Comparison of ENCODE assay signal across 8 cellular contexts in the genomic region with DNA sequence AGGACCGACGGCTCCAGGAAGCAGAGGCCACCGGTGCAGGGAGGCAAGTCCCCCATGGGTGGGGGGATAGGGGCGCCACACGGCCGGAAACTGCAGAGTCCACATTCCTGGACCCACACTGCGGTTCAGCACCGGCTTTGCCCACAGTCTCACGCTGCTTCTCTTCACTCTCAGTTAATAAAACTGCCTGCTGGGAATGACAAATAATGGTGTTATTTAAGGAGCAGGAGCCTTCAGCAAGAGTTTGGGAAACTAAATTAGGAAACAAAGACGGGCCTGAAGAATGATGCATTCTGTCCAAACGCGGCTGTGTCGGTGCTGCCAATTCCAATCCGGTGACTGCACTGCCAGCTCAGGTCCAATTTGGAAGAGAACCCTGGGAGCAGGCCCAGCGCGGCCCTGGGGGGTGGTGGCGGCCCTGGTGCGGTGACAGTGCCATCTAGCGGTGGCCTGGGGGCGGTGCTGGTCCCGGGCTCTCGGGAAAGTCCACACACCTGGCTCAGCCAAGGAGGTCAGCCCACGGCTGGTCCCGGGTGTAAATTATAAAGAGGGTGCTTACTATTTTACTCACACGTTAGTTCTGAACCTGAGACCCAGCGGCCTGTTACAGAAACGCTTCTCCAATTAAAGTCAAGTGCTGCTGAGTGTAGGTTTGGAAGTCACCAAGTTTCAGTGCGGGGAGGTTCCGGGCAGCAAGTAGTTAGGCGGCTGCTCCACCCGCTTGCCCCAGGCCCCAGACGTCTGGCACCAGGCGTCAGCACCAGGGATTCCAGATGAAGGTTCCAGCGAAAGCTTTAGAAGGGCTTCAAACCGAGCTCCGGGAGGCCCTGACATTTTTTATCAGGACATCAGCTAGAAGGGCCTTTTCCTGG.
DNase-seq lines count a peak whose midpoint lies in the region; ATAC-seq, FAIRE-seq and TF ChIP-seq lines count a peak whose summit lies in the region.

No MANE protein-coding gene starts in this region.

- TF ChIP-seq RAD21 in HepG2 (CRISPR knock-in tag; IDR thresholded peaks at IDR 0.05) = peak; percentile 33; the same call in 1 of the 2 replicates

- no peaks in the 10 kb centered on the region for H4K20me1 ChIP-seq in GM23248 (ENCODE audit: insufficient read depth)
- no peaks in the 10 kb centered on the region for H4K20me1 ChIP-seq in Loucy (ENCODE audit: insufficient read depth, low read length, poor library complexity, severe bottlenecking)
- H4K20me1 ChIP-seq in HepG2 (ENCODE audit: insufficient read depth, low read length) = no peaks in the 10 kb centered on the region

- H3K9me2 ChIP-seq in GM23248 (ENCODE audit: insufficient read depth) = no peaks in the 10 kb centered on the region
- no peaks in the 10 kb centered on the region for H3K9me2 ChIP-seq in Loucy (replicated peaks; ENCODE audit: low read depth, low read length)

- peak overlapping the region; percentile 57 for H2AFZ ChIP-seq in GM23248
- no peak overlapping the region for H2AFZ ChIP-seq in Loucy (ENCODE audit: low read length)
- no peak overlapping the region for H2AFZ ChIP-seq in HepG2 (ENCODE audit: low read length)

- no peak for FAIRE-seq in HepG2 (lab: Jason Lieb, UNC)

- in situ Hi-C loops in GM23248 (cut with MboI) (no loop called here), HepG2 (cut with HindIII; ENCODE audit: extremely low pct_ligation_motif_present, low pct_unique_long_range_greater_than_20kb) (no loop called here)

- H3K27ac ChIP-seq in GM23248 (peak overlapping the region; percentile 92), HepG2 (ENCODE audit: extremely low read length, insufficient read depth, low read length) (no peak overlapping the region)

- H3K36me3 ChIP-seq in GM23248 (ENCODE audit: low read depth) (no peaks in the 10 kb centered on the region), Loucy (ENCODE audit: insufficient read depth, low read length) (no peaks in the 10 kb centered on the region), HepG2 (replicated peaks in 1 of 2; ENCODE audit: control insufficient read depth in 1 of 2, insufficient read depth in 2 of 2, low read length in 2 of 2) (no peaks in the 10 kb centered on the region)

- H3K79me2 ChIP-seq in GM23248 (ENCODE audit: insufficient read depth) (no peaks in the 10 kb centered on the region), Loucy (ENCODE audit: insufficient read depth, low read length) (no peaks in the 10 kb centered on the region), HepG2 (ENCODE audit: insufficient read depth, low read length) (no peaks in the 10 kb centered on the region)

- intact Hi-C loops in HepG2 (cut with micrococcal nuclease; ENCODE audit: unreplicated experiment) = loop anchor here (2.0 kb wide), 1 partner anchor 229 kb away; no protein-coding TSS in a partner anchor

- no peaks in the 10 kb centered on the region for H3K9me3 ChIP-seq in GM23248 (ENCODE audit: low read depth)
- no peaks in the 10 kb centered on the region for H3K9me3 ChIP-seq in Loucy (ENCODE audit: insufficient read depth, low read depth, low read length)
- H3K9me3 ChIP-seq in HepG2 (ENCODE audit: low read length) = no peaks in the 10 kb centered on the region

- TF ChIP-seq EP300 in HepG2 (IDR thresholded peaks at IDR 0.05; ENCODE audit: low read depth in 2 of 2, low read length in 2 of 2) (no peak), HepG2 (CRISPR knock-in tag; IDR thresholded peaks at IDR 0.05; ENCODE audit: borderline replicate concordance) (no peak)

- no peaks in the 10 kb centered on the region for H3K27me3 ChIP-seq in GM23248 (replicated peaks; ENCODE audit: insufficient read depth)
- H3K27me3 ChIP-seq in Loucy (ENCODE audit: insufficient read depth, low read length, poor library complexity, severe bottlenecking) = no peaks in the 10 kb centered on the region
- H3K27me3 ChIP-seq in HepG2 (ENCODE audit: control insufficient read depth in 1 of 2, insufficient read depth in 2 of 2, low read length in 2 of 2) = peaks cover 5 to 48% of the 10 kb centered on the region in 2 experiments; a peak in 4 of 5 replicates

- TF ChIP-seq CTCF in Loucy (conservative IDR thresholded peaks at IDR 0.05; ENCODE audit: low read length) (peak; percentile 95), choroid plexus epithelial cell (conservative IDR thresholded peaks at IDR 0.05; ENCODE audit: low read depth, low read length) (peak; percentile 98), HepG2 (CRISPR knock-in tag; IDR thresholded peaks at IDR 0.05) (peak; percentile 92)

- H3F3A ChIP-seq in GM23248 (ENCODE audit: insufficient read depth) = 0 out of 2 replicates have a peak, but pooled peaks cover 8% of the 10 kb centered on the region
- no peaks in the 10 kb centered on the region for H3F3A ChIP-seq in Loucy (ENCODE audit: low read depth)

- H3K9ac ChIP-seq in GM23248 (peak overlapping the region; percentile 74), Loucy (ENCODE audit: low read depth, low read length, poor library complexity, severe bottlenecking) (no peak overlapping the region), HepG2 (ENCODE audit: insufficient read depth, low read depth, low read length) (no peak overlapping the region)

- peak overlapping the region; percentile 44 for H3K4me3 ChIP-seq in GM23248
- no peak overlapping the region for H3K4me3 ChIP-seq in Loucy (ENCODE audit: low read length, poor library complexity, severe bottlenecking)
- H3K4me3 ChIP-seq in choroid plexus epithelial cell (ENCODE audit: low read depth, low read length) = peak overlapping the region; percentile 22
- no peak overlapping the region for H3K4me3 ChIP-seq in HepG2 (replicated peaks in 1 of 3; ENCODE audit: insufficient read depth in 1 of 3, low read depth in 2 of 3, low read length in 3 of 3)

- H3K4me1 ChIP-seq in GM23248 (ENCODE audit: insufficient read depth) (peaks cover 22% of the 10 kb centered on the region), Loucy (ENCODE audit: insufficient read depth, low read length, poor library complexity, severe bottlenecking) (peaks cover 6% of the 10 kb centered on the region), HepG2 (ENCODE audit: insufficient read depth, low read length) (no peaks in the 10 kb centered on the region)

- TF ChIP-seq POLR2A in HepG2 (IDR thresholded peaks at IDR 0.05; ENCODE audit: insufficient read depth in 1 of 2, low read depth in 2 of 2, low read length in 2 of 2) = no peak

- ATAC-seq in HepG2 (peak; percentile 96), GM18858 (IDR thresholded peaks at IDR 0.05; ENCODE audit: unreplicated experiment) (no peak)

- peak overlapping the region; percentile 76 for H3K4me2 ChIP-seq in GM23248 (ENCODE audit: unreplicated experiment)
- H3K4me2 ChIP-seq in Loucy (ENCODE audit: low read depth, low read length, poor library complexity, severe bottlenecking) = no peak overlapping the region
- H3K4me2 ChIP-seq in HepG2 (ENCODE audit: low read depth, low read length) = peak overlapping the region; percentile 23; the same call in 1 of the 2 replicates

- no TSS peak for BruUV-seq in HepG2 (replicated peaks; lab: Mats Ljungman, UMichigan)

- DNase-seq in GM04503 (ENCODE audit: low read depth) (peak; percentile 98), GM23248 (peak; percentile 99), choroid plexus epithelial cell (ENCODE audit: low read depth) (peak; percentile 76), HepG2 (ENCODE audit: low spot score) (peak; percentile 7)
- peak; percentile 46 for DNase-seq in activated CD4-positive, alpha-beta T cell treated with anti-CD3 and anti-CD28 coated beads for 24 hours (ENCODE audit: low read depth in 2 of 2)
- DNase-seq in stimulated activated CD4-positive, alpha-beta T cell treated with anti-CD3 and anti-CD28 coated beads, Interleukin-2, amount 100 ng/mL, for 24 hours = peak; percentile 62 to 73

- WGBS in GM23248 (ENCODE audit: low coverage in 1 of 2, low lambda C conversion rate in 2 of 2, missing lambda C conversion rate in 2 of 2), 2 experiments = 5 to 7% methylated on average over 36 of the region's 36 CpGs
- 20% methylated on average over 32 of the region's 36 CpGs for WGBS in HepG2 (ENCODE audit: low lambda C conversion rate)

- POLR2A ChIA-PET in HepG2 (lab: Yijun Ruan, JAX) = no interaction called here

- CTCF ChIA-PET in HepG2 (lab: Yijun Ruan, JAX; ENCODE audit: low intra/inter-chr PET ratio, low total read pairs) = no interaction called here

TF ChIP-seq in HepG2, 621 proteins besides CTCF, POLR2A, EP300 and RAD21 (continues in another document):
- TF ChIP-seq ZFY (CRISPR knock-in tag; IDR thresholded peaks at IDR 0.05) (0 out of 2 replicates have a peak, but pooled peaks have one; percentile 33), ZNF891 (CRISPR knock-in tag; IDR thresholded peaks at IDR 0.05) (no peak), ZFP1 (CRISPR knock-in tag; IDR thresholded peaks at IDR 0.05) (no peak), ZNF768 (CRISPR knock-in tag; IDR thresholded peaks at IDR 0.05) (0 out of 2 replicates have a peak, but pooled peaks have one; percentile 38)
- TF ChIP-seq, protein P1, sequence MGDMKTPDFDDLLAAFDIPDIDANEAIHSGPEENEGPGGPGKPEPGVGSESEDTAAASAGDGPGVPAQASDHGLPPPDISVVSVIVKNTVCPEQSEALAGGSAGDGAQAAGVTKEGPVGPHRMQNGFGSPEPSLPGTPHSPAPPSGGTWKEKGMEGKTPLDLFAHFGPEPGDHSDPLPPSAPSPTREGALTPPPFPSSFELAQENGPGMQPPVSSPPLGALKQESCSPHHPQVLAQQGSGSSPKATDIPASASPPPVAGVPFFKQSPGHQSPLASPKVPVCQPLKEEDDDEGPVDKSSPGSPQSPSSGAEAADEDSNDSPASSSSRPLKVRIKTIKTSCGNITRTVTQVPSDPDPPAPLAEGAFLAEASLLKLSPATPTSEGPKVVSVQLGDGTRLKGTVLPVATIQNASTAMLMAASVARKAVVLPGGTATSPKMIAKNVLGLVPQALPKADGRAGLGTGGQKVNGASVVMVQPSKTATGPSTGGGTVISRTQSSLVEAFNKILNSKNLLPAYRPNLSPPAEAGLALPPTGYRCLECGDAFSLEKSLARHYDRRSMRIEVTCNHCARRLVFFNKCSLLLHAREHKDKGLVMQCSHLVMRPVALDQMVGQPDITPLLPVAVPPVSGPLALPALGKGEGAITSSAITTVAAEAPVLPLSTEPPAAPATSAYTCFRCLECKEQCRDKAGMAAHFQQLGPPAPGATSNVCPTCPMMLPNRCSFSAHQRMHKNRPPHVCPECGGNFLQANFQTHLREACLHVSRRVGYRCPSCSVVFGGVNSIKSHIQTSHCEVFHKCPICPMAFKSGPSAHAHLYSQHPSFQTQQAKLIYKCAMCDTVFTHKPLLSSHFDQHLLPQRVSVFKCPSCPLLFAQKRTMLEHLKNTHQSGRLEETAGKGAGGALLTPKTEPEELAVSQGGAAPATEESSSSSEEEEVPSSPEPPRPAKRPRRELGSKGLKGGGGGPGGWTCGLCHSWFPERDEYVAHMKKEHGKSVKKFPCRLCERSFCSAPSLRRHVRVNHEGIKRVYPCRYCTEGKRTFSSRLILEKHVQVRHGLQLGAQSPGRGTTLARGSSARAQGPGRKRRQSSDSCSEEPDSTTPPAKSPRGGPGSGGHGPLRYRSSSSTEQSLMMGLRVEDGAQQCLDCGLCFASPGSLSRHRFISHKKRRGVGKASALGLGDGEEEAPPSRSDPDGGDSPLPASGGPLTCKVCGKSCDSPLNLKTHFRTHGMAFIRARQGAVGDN (CRISPR knock-in tag; IDR thresholded peaks at IDR 0.05) = peak; percentile 33; the same call in 1 of the 2 replicates

Comparison
In these comparisons a context has a peak if more than half of its experiments do, and no peak if none do; other contexts are left out.
1. DNase-seq: peak in every context shown above with its lines; median percentile 99 in GM23248; 98 in GM04503; 76 in choroid plexus epithelial cell; 68 in stimulated activated CD4-positive, alpha-beta T cell treated with anti-CD3 and anti-CD28 coated beads, Interleukin-2, amount 100 ng/mL, for 24 hours; 46 in activated CD4-positive, alpha-beta T cell treated with anti-CD3 and anti-CD28 coated beads for 24 hours; 7 in HepG2.
2. H3K4me3 ChIP-seq: peak in GM23248 (single experiment) and choroid plexus epithelial cell (single experiment); none in Loucy (single experiment) and HepG2 (0 of 3).
3. Peak in every context shown above with its lines, with median percentiles within 50 percentile points of each other: CTCF ChIP-seq.